26 cellular contexts compared by ENCODE assay signal in the genomic region with DNA sequence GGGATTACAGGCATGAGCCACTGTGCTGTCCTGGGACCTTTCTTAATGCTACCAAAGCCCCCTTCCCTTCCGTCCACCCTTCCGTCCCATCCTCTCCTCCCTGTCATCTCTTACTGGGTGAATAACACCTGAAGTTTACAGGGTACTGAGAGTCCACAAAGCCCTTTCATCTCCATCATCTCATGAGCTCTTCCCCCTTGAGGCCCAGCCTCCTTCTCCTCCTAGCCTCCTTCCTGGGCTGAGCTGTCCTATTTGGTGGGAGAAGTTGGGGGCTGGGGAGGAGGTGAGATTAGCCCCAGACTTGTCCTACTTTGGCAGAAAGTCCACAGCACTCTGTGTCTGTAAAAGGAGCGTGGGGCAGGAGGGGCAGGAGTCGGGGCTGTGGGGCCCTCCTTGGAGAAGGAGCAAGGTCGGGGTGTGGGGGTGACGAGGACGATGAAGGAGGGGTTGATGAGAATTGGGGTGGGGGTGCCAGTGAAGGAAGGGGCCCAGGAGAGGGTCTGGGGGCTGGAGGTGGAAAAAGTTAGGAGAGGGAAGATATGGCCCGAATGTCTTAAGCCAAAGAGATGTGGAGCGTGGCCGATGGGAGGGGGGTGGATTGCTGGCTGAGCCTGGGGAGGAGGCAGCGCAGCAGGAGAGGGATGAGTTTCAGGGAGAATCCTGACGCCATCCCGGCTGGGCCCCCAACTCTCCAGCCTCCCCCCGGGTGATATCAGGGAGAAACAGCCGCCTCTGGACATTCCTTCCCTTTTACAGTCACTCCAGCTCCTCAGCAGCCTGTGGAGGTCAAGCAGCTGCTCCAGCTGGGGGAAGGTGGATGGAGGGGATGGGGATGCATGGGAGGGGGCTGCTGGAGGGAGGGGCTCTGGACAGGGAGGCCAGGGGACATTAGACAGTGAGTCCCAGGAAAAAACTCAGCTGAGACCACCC. TPM values are rescaled to one million over a fixed set of nuclear protein-coding genes. Genes with fewer than 3 reads are reported as not detected.
DNase-seq lines count a peak whose midpoint lies in the region; FAIRE-seq and TF ChIP-seq lines count a peak whose summit lies in the region.
"Had no signal": no experiment of that assay in that cellular context is flagged by ENCODE, and none has a peak within 500 bp of the region (broad histone marks: within the 10 kb centered on the region; RNA-seq: fewer than 3 reads in every experiment).

No MANE protein-coding gene starts in this region.

- H3K36me3 Mint-ChIP-seq in astrocyte (ENCODE audit: low read depth, unreplicated experiment) = no peaks in the 10 kb centered on the region
- H3K36me3 Mint-ChIP-seq: CD4-positive, alpha-beta memory T cell; IgD-negative memory B cell had no signal

- H3K9ac ChIP-seq in astrocyte (ENCODE audit: low read length) = no peak overlapping the region

- WGBS in transverse colon (ENCODE audit: low coverage in 1 of 2), 2 donors = 67% methylated on average over 15 of the region's 15 CpGs; no CpG with 5 or more reads in 1 of the 2 donors

- H3K79me2 ChIP-seq in astrocyte (ENCODE audit: insufficient read depth, low read length) = no peaks in the 10 kb centered on the region
- H3K79me2 ChIP-seq in osteoblast (ENCODE audit: insufficient read depth, low read length) = no peaks in the 10 kb centered on the region

- H4K20me1 ChIP-seq in astrocyte (ENCODE audit: insufficient read depth, low read length) (no peaks in the 10 kb centered on the region), osteoblast (ENCODE audit: insufficient read depth, low read length) (no peaks in the 10 kb centered on the region)

- H3K36me3 ChIP-seq in astrocyte (ENCODE audit: insufficient read depth, low read length) = no peaks in the 10 kb centered on the region
- H3K36me3 ChIP-seq in right atrium auricular region = no peaks in the 10 kb centered on the region
- no peaks in the 10 kb centered on the region for H3K36me3 ChIP-seq in osteoblast (ENCODE audit: insufficient read depth, low read length)
- no peaks in the 10 kb centered on the region for H3K36me3 ChIP-seq in transverse colon
- H3K36me3 ChIP-seq: WERI-Rb-1 had no signal

- no peak for TF ChIP-seq CTCF in astrocyte (IDR thresholded peaks at IDR 0.05; ENCODE audit: insufficient read depth, low read depth, low read length)
- TF ChIP-seq CTCF in right atrium auricular region (IDR thresholded peaks at IDR 0.05) = no peak
- no peak for TF ChIP-seq CTCF in osteoblast (IDR thresholded peaks at IDR 0.05; ENCODE audit: extremely low read depth, low read depth, low read length)
- no peak for TF ChIP-seq CTCF in transverse colon (IDR thresholded peaks at IDR 0.05)

- H3K27ac ChIP-seq in astrocyte (ENCODE audit: low read depth, low read length) = no peak overlapping the region
- H3K27ac ChIP-seq in right atrium auricular region = peak overlapping the region; percentile 86 to 92
- H3K27ac ChIP-seq in osteoblast (ENCODE audit: low read depth, low read length) = no peak overlapping the region
- peak overlapping the region; percentile 79 to 91 (median 86) for H3K27ac ChIP-seq in transverse colon
- H3K27ac ChIP-seq: skin epidermis, WERI-Rb-1 had no signal

- H2AFZ ChIP-seq in astrocyte (ENCODE audit: low read depth, low read length) (no peak overlapping the region), osteoblast (ENCODE audit: low read length) (no peak overlapping the region)

- in situ Hi-C loops in transverse colon (cut with MboI; ENCODE audit: low pct_ligation_motif_present in 1 of 4, low pct_unique_long_range_greater_than_20kb in 1 of 4, low sequenced_read_pairs in 3 of 4) = loop anchor here in 3 of 4 donors (10.0 kb wide), 1 partner anchor 116 kb away; no protein-coding TSS in a partner anchor

- H3K4me1 Mint-ChIP-seq in astrocyte (ENCODE audit: low read depth, unreplicated experiment) = peaks cover 26% of the 10 kb centered on the region
- H3K4me1 Mint-ChIP-seq: activated CD4-positive, alpha-beta T cell treated with anti-CD3 and anti-CD28 coated beads, Interleukin-2, amount 10 ng/mL, durations not matched to agents 24 days and 14 days; CD4-positive, alpha-beta memory T cell; IgD-negative memory B cell had no signal

- peaks cover 7% of the 10 kb centered on the region for H3K9me3 Mint-ChIP-seq in astrocyte (ENCODE audit: unreplicated experiment)
- H3K9me3 Mint-ChIP-seq: activated CD4-positive, alpha-beta T cell treated with anti-CD3 and anti-CD28 coated beads, Interleukin-2, amount 10 ng/mL, durations not matched to agents 24 days and 14 days; neural crest cell had no signal

- intact Hi-C loops in transverse colon (cut with DNase I; ENCODE audit: low total_unique reads) = loop anchor here (5.0 kb wide), 1 partner anchor 44 kb away; no protein-coding TSS in a partner anchor

- peaks cover 20% of the 10 kb centered on the region for H3K4me1 ChIP-seq in astrocyte (ENCODE audit: insufficient read depth, low read length)
- H3K4me1 ChIP-seq in right atrium auricular region = peaks cover 0 to 46% of the 10 kb centered on the region in 2 donors
- H3K4me1 ChIP-seq in osteoblast (ENCODE audit: insufficient read depth, low read length) = peaks cover 22% of the 10 kb centered on the region
- peaks cover 0 to 17% (median 13%) of the 10 kb centered on the region in 4 donors for H3K4me1 ChIP-seq in transverse colon

- TF ChIP-seq POLR2A in transverse colon (IDR thresholded peaks at IDR 0.05) = no peak

- H3K27ac Mint-ChIP-seq in astrocyte (ENCODE audit: unreplicated experiment) = peak overlapping the region; percentile 88
- H3K27ac Mint-ChIP-seq: activated CD4-positive, alpha-beta T cell treated with anti-CD3 and anti-CD28 coated beads, Interleukin-2, amount 10 ng/mL, durations not matched to agents 24 days and 14 days; activated T-cell treated with anti-CD3 and anti-CD28 coated beads, Interleukin-2, amount 50 U/mL, for 72 hours; CD4-positive, alpha-beta memory T cell; IgD-negative memory B cell had no signal

- no peaks in the 10 kb centered on the region for H3K27me3 ChIP-seq in astrocyte (ENCODE audit: insufficient read depth, low read length)
- no peaks in the 10 kb centered on the region for H3K27me3 ChIP-seq in right atrium auricular region
- no peaks in the 10 kb centered on the region for H3K27me3 ChIP-seq in osteoblast (ENCODE audit: insufficient read depth, low read length)
- H3K27me3 ChIP-seq in transverse colon = peaks cover 9% of the 10 kb centered on the region
- H3K27me3 ChIP-seq: testis had no signal

- FAIRE-seq in astrocyte (lab: Jason Lieb, UNC) = no peak

- no peak for TF ChIP-seq EP300 in transverse colon (IDR thresholded peaks at IDR 0.05; ENCODE audit: low read depth)

- DNase-seq in astrocyte (ENCODE audit: low read depth) = no peak
- DNase-seq in right atrium auricular region (ENCODE audit: low spot score) = no peak
- peak; percentile 66 for DNase-seq in osteoblast (ENCODE audit: insufficient read length, low spot score, missing footprints)
- no peak for DNase-seq in transverse colon
- DNase-seq in 8988T = no peak
- no peak for DNase-seq in NCI-H2107 treated with DMSO at 0.1 percent for 48 hours (lab: John Stamatoyannopoulos, UW; ENCODE audit: unreplicated experiment)
- DNase-seq in NCI-H82 treated with DMSO at 0.1 percent for 48 hours (lab: John Stamatoyannopoulos, UW; ENCODE audit: unreplicated experiment) = no peak
- DNase-seq: activated CD4-positive, alpha-beta T cell treated with anti-CD3 and anti-CD28 coated beads, Interleukin-2, amount 10 ng/mL, durations not matched to agents 24 days and 14 days; activated naive CD4-positive, alpha-beta T cell treated with Interleukin-2 at 50 U/mL for 16 hours; activated T-cell treated with anti-CD3 and anti-CD28 coated beads, Interleukin-2, amount 50 U/mL, for 72 hours; amniotic stem cell; CD4-positive, alpha-beta memory T cell; dermis blood vessel endothelial cell; DMS 273 treated with DMSO at 0.1 percent for 48 hours; NCI-H1105; NCI-H2081; NCI-H446; stimulated activated CD4-positive, alpha-beta T cell treated with anti-CD3 and anti-CD28 coated beads, Interleukin-1b, Interleukin-23, amount 100 ng/mL, for 48 hours; testis; WERI-Rb-1 had no signal

- H3K27me3 Mint-ChIP-seq in astrocyte (ENCODE audit: low read depth, unreplicated experiment) = no peaks in the 10 kb centered on the region

- H3K4me2 ChIP-seq in astrocyte (ENCODE audit: low read length) = no peak overlapping the region
- H3K4me2 ChIP-seq in osteoblast (ENCODE audit: insufficient read depth, low read length) = no peak overlapping the region

- H3K4me3 ChIP-seq in astrocyte (ENCODE audit: insufficient read depth, low read depth, low read length) = no peak overlapping the region
- H3K4me3 ChIP-seq in right atrium auricular region = no peak overlapping the region
- no peak overlapping the region for H3K4me3 ChIP-seq in osteoblast (ENCODE audit: insufficient read depth, low read length)
- no peak overlapping the region for H3K4me3 ChIP-seq in transverse colon
- H3K4me3 ChIP-seq: skin epidermis, testis had no signal

- H3K4me3 Mint-ChIP-seq in astrocyte (ENCODE audit: unreplicated experiment) = no peak overlapping the region
- H3K4me3 Mint-ChIP-seq: activated CD4-positive, alpha-beta T cell treated with anti-CD3 and anti-CD28 coated beads, Interleukin-2, amount 10 ng/mL, durations not matched to agents 24 days and 14 days; activated T-cell treated with anti-CD3 and anti-CD28 coated beads, Interleukin-2, amount 50 U/mL, for 72 hours; CD4-positive, alpha-beta memory T cell; IgD-negative memory B cell; neural crest cell had no signal

- H3K9me3 ChIP-seq in astrocyte (ENCODE audit: insufficient read depth, low read depth, low read length) (no peaks in the 10 kb centered on the region), right atrium auricular region (no peaks in the 10 kb centered on the region), osteoblast (ENCODE audit: low read depth, low read length) (peaks cover 3% of the 10 kb centered on the region), transverse colon (peaks cover 0 to 3% of the 10 kb centered on the region in 2 donors)
- H3K9me3 ChIP-seq: testis had no signal

RNA-seq across cellular contexts. Expression of a gene that starts 9.8 kb away (rescaled TPM):
- total RNA-seq in astrocyte = 5.2 and 5.4 TPM in 2 replicates
- total RNA-seq in right atrium auricular region = over 10,000 TPM; 12,280 to 13,654 TPM
- 0.72 and 1.2 TPM in 2 replicates for total RNA-seq in osteoblast
- total RNA-seq in transverse colon = over 10,000 TPM in 1 of 4 donors, 1,000 to 10,000 TPM in 2, 100 to 1,000 TPM in 1; 1,000 to 12,373 (median 1,519) TPM
- total RNA-seq: activated CD4-positive, alpha-beta T cell treated with anti-CD3 and anti-CD28 coated beads, Interleukin-2, amount 10 ng/mL, durations not matched to agents 24 days and 14 days; CD4-positive, alpha-beta memory T cell; dermis blood vessel endothelial cell; M059J; OCI-LY7; T-helper 2 cell treated with Interferon-gamma antibody and Interleukin-4, amounts not matched to agents 100 ng/mL and 5 ng/mL, for 36 hours had no signal

RNA-seq across cellular contexts. Expression of a gene that starts 20.7 kb away (rescaled TPM):
- 44.8 and 53.9 TPM in 2 replicates for total RNA-seq in astrocyte
- total RNA-seq in right atrium auricular region = 10 to 100 TPM; 48.1 to 51.2 TPM
- total RNA-seq in osteoblast = 60.7 and 67.3 TPM in 2 replicates
- total RNA-seq in transverse colon = 100 to 1,000 TPM in 2 of 4 donors, 10 to 100 TPM in 2; 61.3 to 142 (median 104) TPM

RNA-seq across cellular contexts. Expression of a gene that starts 26.3 kb away (rescaled TPM):
- total RNA-seq in astrocyte = 71.2 and 76.1 TPM in 2 replicates
- 10 to 100 TPM; 82.2 to 90.8 TPM for total RNA-seq in right atrium auricular region
- total RNA-seq in osteoblast = 24.2 and 26.4 TPM in 2 replicates
- 10 to 100 TPM; 26.5 to 95.8 (median 48.5) TPM for total RNA-seq in transverse colon

Comparison
In these comparisons a context has a peak if more than half of its experiments do, and no peak if none do; other contexts are left out.
1. H3K27ac ChIP-seq: peak in right atrium auricular region (2 of 2) and transverse colon (4 of 4); none in astrocyte (single experiment) and osteoblast (single experiment).
2. RNA of a gene that starts 9.8 kb away (total RNA-seq): 12,280 to 13,654 TPM in right atrium auricular region and 1,000 to 12,373 TPM in transverse colon; 5.2 to 5.4 TPM in astrocyte and 0.72 to 1.2 TPM in osteoblast; every median in the first group is over 100 times any median in the second.